28 cellular contexts compared by ENCODE assay signal in the genomic region with DNA sequence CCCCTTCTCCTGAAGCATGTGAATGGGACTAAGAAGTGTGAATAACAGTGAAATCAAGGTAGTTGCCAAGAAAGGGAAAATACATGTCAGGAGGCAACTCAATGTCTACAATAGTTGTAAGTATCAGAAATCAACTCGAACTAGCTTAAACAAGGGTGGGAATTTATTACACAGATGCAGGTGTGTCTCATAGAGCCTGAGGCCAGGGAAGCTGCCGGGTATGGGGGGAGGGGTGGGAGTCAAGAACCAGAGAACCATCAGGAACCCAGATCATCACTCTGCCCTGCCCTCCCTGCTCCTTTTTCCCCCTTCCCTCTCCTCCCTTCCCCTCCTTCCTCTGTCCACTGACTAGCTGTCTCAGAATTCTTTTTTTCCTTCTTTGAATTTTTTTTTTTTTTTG. TPM values are rescaled to one million over a fixed set of nuclear protein-coding genes. Genes with fewer than 3 reads are reported as not detected.
"Had no signal": no experiment of that assay in that cellular context is flagged by ENCODE, and none has a peak within 500 bp of the region (broad histone marks: within the 10 kb centered on the region; RNA-seq: fewer than 3 reads in every experiment).

No MANE protein-coding gene starts in this region.

- ATAC-seq: gastroesophageal sphincter; lower lobe of right lung; right lobe of liver; stimulated activated naive CD8-positive, alpha-beta T cell treated with anti-CD3 and anti-CD28 coated beads, Interleukin-15, Interleukin-2, amounts not matched to agents 100 U/mL and 50 U/mL, for 24 hours had no signal

- H3K9me3 ChIP-seq: adrenal gland, gastroesophageal sphincter, left lung, lower lobe of right lung, neutrophil, right lobe of liver, testis, transverse colon had no signal

- FAIRE-seq: TTC549, urothelium cell line had no signal

- H3K36me3 ChIP-seq: adrenal gland, gastroesophageal sphincter, left lung, lower lobe of right lung, neutrophil, right lobe of liver, transverse colon had no signal

- H3K27ac ChIP-seq: adrenal gland, gastroesophageal sphincter, left lung, lower lobe of right lung, neutrophil, right lobe of liver, testis, transverse colon had no signal

- H3K4me3 ChIP-seq: adrenal gland, gastroesophageal sphincter, left lung, lower lobe of right lung, right lobe of liver, testis, transverse colon had no signal

- H3K27me3 ChIP-seq: right lobe of liver, testis had no signal

- DNase-seq: activated CD4-positive, alpha-beta memory T cell treated with anti-CD3 and anti-CD28 coated beads for 36 hours; activated CD4-positive, alpha-beta T cell treated with anti-CD3 and anti-CD28 coated beads, Interleukin-2, amount 10 ng/mL, durations not matched to agents 24 days and 14 days; activated CD4-positive, CD25-positive, alpha-beta regulatory T cell treated with anti-CD3 and anti-CD28 coated beads, Interleukin-2, amount 50 U/mL, for 72 hours; activated CD8-positive, alpha-beta memory T cell treated with anti-CD3 and anti-CD28 coated beads, Interleukin-2, amount 50 U/mL, for 4 hours; activated effector memory CD4-positive, alpha-beta T cell treated with anti-CD3 and anti-CD28 coated beads, Interleukin-2, amount 50 U/mL, for 16 hours; activated naive CD4-positive, alpha-beta T cell treated with anti-CD3 and anti-CD28 coated beads for 36 hours; activated naive CD8-positive, alpha-beta T cell treated with anti-CD3 and anti-CD28 coated beads for 36 hours; activated T-cell treated with anti-CD3 and anti-CD28 coated beads, Interleukin-2, amount 50 U/mL, for 1 hour; adrenal gland; aorta; endodermal cell; left lung; lower lobe of right lung; nephron progenitor cell; right lobe of liver; stimulated activated CD4-positive, alpha-beta T cell treated with anti-CD3 and anti-CD28 coated beads, Interleukin-12 subunit alpha, Interleukin-12 subunit beta, amount 100 ng/mL, for 4 hours; stimulated activated CD4-positive, alpha-beta T cell treated with anti-CD3 and anti-CD28 coated beads, Interleukin-4, amount 100 ng/mL, for 1 hour; stimulated activated naive CD8-positive, alpha-beta T cell treated with anti-CD3 and anti-CD28 coated beads, Interleukin-15, Interleukin-2, amounts not matched to agents 100 U/mL and 50 U/mL, for 24 hours; SW 1271; T-helper 9 cell; testis; transverse colon had no signal

- H3K4me1 ChIP-seq: adrenal gland, gastroesophageal sphincter, left lung, lower lobe of right lung, right lobe of liver, testis, transverse colon had no signal

RNA-seq across cellular contexts. Expression of gene BMP6, which starts 34.9 kb away (rescaled TPM):
- total RNA-seq: activated CD8-positive, alpha-beta memory T cell treated with anti-CD3 and anti-CD28 coated beads for 36 hours; activated naive CD8-positive, alpha-beta T cell treated with anti-CD3 and anti-CD28 coated beads for 36 hours; osteocyte had no signal
